Comparison of ENCODE assay signal across 21 cellular contexts in genomic region chr18:72692595-72692994, GRCh38.
DNase-seq lines count a peak whose midpoint lies in the region; ATAC-seq and TF ChIP-seq lines count a peak whose summit lies in the region.
"Had no signal": no experiment of that assay in that cellular context is flagged by ENCODE, and none has a peak within 500 bp of the region (broad histone marks: within the 10 kb centered on the region; RNA-seq: fewer than 3 reads in every experiment).

No MANE protein-coding gene starts in this region.

- BruUV-seq in A673 (replicated peaks; lab: Mats Ljungman, UMichigan): no TSS peak

- no peak overlapping the region for H2AFZ ChIP-seq in MM.1S (ENCODE audit: low read length)
- H2AFZ ChIP-seq: GM23248 had no signal

- no peaks in the 10 kb centered on the region for H3K9me3 ChIP-seq in A673 (ENCODE audit: low read depth, low read length, poor library complexity, severe bottlenecking)
- no peaks in the 10 kb centered on the region for H3K9me3 ChIP-seq in HUES48 (ENCODE audit: control insufficient read depth, insufficient read depth, low read length)
- H3K9me3 ChIP-seq in mucosa of descending colon: no peaks in the 10 kb centered on the region
- H3K9me3 ChIP-seq in MM.1S (replicated peaks; ENCODE audit: insufficient read depth, low read length): no peaks in the 10 kb centered on the region
- H3K9me3 ChIP-seq: Caco-2, esophagus muscularis mucosa, testis had no signal

- peaks cover 16% of the 10 kb centered on the region for H3K4me1 ChIP-seq in A673 (ENCODE audit: insufficient read depth, low read length, poor library complexity, severe bottlenecking)
- peaks cover 17% of the 10 kb centered on the region for H3K4me1 ChIP-seq in HUES48 (ENCODE audit: control insufficient read depth, insufficient read depth, low read length)
- peaks cover 13% of the 10 kb centered on the region for H3K4me1 ChIP-seq in mucosa of descending colon (ENCODE audit: low read depth)
- no peaks in the 10 kb centered on the region for H3K4me1 ChIP-seq in MM.1S (ENCODE audit: low read length)
- H3K4me1 ChIP-seq: Caco-2, testis had no signal

- H3K4me2 ChIP-seq in MM.1S (ENCODE audit: low read depth, low read length): no peak overlapping the region

- intact Hi-C loops in A673 (cut with micrococcal nuclease; ENCODE audit: unreplicated experiment): no loop called here
- intact Hi-C loops in mucosa of descending colon (cut with DNase I, micrococcal nuclease): no loop called here

- ATAC-seq in mucosa of descending colon (peak; percentile 29), GM18909 (IDR thresholded peaks at IDR 0.05; ENCODE audit: poor library complexity, unreplicated experiment) (no peak)
- ATAC-seq: activated CD8-positive, alpha-beta T cell treated with anti-CD3 and anti-CD28 coated beads for 36 hours; T-cell had no signal

- peak overlapping the region; percentile 1 for H3K27ac ChIP-seq in A673 (ENCODE audit: low read depth, low read length, poor library complexity, severe bottlenecking)
- peak overlapping the region; percentile 44 for H3K27ac ChIP-seq in HUES48 (ENCODE audit: low read depth, low read length)
- H3K27ac ChIP-seq in MM.1S (ENCODE audit: low read length): no peak overlapping the region
- H3K27ac ChIP-seq: esophagus muscularis mucosa, GM23248, RWPE1, testis, VCaP had no signal

- H3K27me3 ChIP-seq in A673 (replicated peaks; ENCODE audit: insufficient read depth, low read depth, low read length, poor library complexity): no peaks in the 10 kb centered on the region
- no peaks in the 10 kb centered on the region for H3K27me3 ChIP-seq in HUES48 (ENCODE audit: control insufficient read depth, insufficient read depth, low read length)
- no peaks in the 10 kb centered on the region for H3K27me3 ChIP-seq in MM.1S (replicated peaks; ENCODE audit: insufficient read depth, low read length)
- H3K27me3 ChIP-seq: testis had no signal

- H4K20me1 ChIP-seq in MM.1S (ENCODE audit: insufficient read depth, low read length): no peaks in the 10 kb centered on the region

- H3K4me3 ChIP-seq in A673 (ENCODE audit: low read depth, low read length, poor library complexity, severe bottlenecking): peak overlapping the region; percentile 29
- H3K4me3 ChIP-seq in HUES48 (ENCODE audit: low read depth, low read length): peak overlapping the region; percentile 42
- peak overlapping the region; percentile 28 for H3K4me3 ChIP-seq in epithelial cell of proximal tubule (ENCODE audit: low read depth, low read length)
- no peak overlapping the region for H3K4me3 ChIP-seq in mucosa of descending colon
- H3K4me3 ChIP-seq in MM.1S (ENCODE audit: low read length): no peak overlapping the region
- H3K4me3 ChIP-seq: esophagus muscularis mucosa, GM23248 had no signal

- TF ChIP-seq CTCF in A673 (conservative IDR thresholded peaks at IDR 0.05; ENCODE audit: low read depth, low read length) (no peak), epithelial cell of proximal tubule (conservative IDR thresholded peaks at IDR 0.05; ENCODE audit: low read depth, low read length) (no peak), mucosa of descending colon (IDR thresholded peaks at IDR 0.05) (no peak), MM.1S (IDR thresholded peaks at IDR 0.05; ENCODE audit: low read length) (no peak)

- H3K79me2 ChIP-seq in MM.1S (ENCODE audit: low read length): no peaks in the 10 kb centered on the region

- no peaks in the 10 kb centered on the region for H3K9me2 ChIP-seq in MM.1S (replicated peaks; ENCODE audit: insufficient read depth, low read length)

- H3F3A ChIP-seq in MM.1S (ENCODE audit: insufficient read depth, low read length): no peaks in the 10 kb centered on the region

- DNase-seq in A673 (ENCODE audit: low spot score) (no peak), epithelial cell of proximal tubule (ENCODE audit: low read depth) (no peak), mucosa of descending colon (no peak), GM03348 (ENCODE audit: low spot score) (no peak), MM.1S (no peak), NCI-H2227 (lab: John Stamatoyannopoulos, UW; ENCODE audit: unreplicated experiment) (no peak)
- DNase-seq: activated CD8-positive, alpha-beta T cell treated with anti-CD3 and anti-CD28 coated beads for 36 hours; activated T-cell treated with anti-CD3 and anti-CD28 coated beads, Interleukin-2, amount 50 U/mL, for 48 hours; Caco-2; GF-D8; GM23248; midbrain; stimulated activated CD4-positive, alpha-beta T cell treated with anti-CD3 and anti-CD28 coated beads, Interleukin-2, amount 100 ng/mL, for 48 hours; stimulated activated CD8-positive, alpha-beta memory T cell treated with anti-CD3 and anti-CD28 coated beads, Interleukin-4, amount 100 ng/mL, for 48 hours; T-cell had no signal

- H3K36me3 ChIP-seq in A673 (ENCODE audit: insufficient read depth, low read length, poor library complexity, severe bottlenecking) (no peaks in the 10 kb centered on the region), HUES48 (ENCODE audit: control insufficient read depth, insufficient read depth, low read length) (no peaks in the 10 kb centered on the region), mucosa of descending colon (ENCODE audit: low read depth) (no peaks in the 10 kb centered on the region), MM.1S (replicated peaks; ENCODE audit: insufficient read depth, low read length) (no peaks in the 10 kb centered on the region)
- H3K36me3 ChIP-seq: esophagus muscularis mucosa had no signal

- peak overlapping the region; percentile 46 for H3K9ac ChIP-seq in HUES48 (ENCODE audit: low read depth, low read length)
- no peak overlapping the region for H3K9ac ChIP-seq in MM.1S (ENCODE audit: low read length)
- H3K9ac ChIP-seq: GM23248 had no signal

- POLR2A ChIA-PET in A673 (lab: Charles Lee; ENCODE audit: low non-redundant PET): no interaction called here

- CTCF ChIA-PET in A673 (lab: Charles Lee): no interaction called here

Comparison
In these comparisons a context has a peak if more than half of its experiments do, and no peak if none do; other contexts are left out.
1. H3K4me3 ChIP-seq: peak in A673 (single experiment), HUES48 (single experiment) and epithelial cell of proximal tubule (single experiment); none in mucosa of descending colon (single experiment) and MM.1S (single experiment).